Comparison of ENCODE assay signal across 17 cellular contexts in genomic region chr7:140369294-140369693, GRCh38. TPM values are rescaled to one million over a fixed set of nuclear protein-coding genes. Genes with fewer than 3 reads are reported as not detected.
DNase-seq lines count a peak whose midpoint lies in the region; ATAC-seq, FAIRE-seq and TF ChIP-seq lines count a peak whose summit lies in the region.
"Had no signal": no experiment of that assay in that cellular context is flagged by ENCODE, and none has a peak within 500 bp of the region (broad histone marks: within the 10 kb centered on the region; RNA-seq: fewer than 3 reads in every experiment).

No MANE protein-coding gene starts in this region.

- in situ Hi-C loops in HepG2 (cut with HindIII; ENCODE audit: extremely low pct_ligation_motif_present, low pct_unique_long_range_greater_than_20kb), result no loop called here

- H3K9me3 Mint-ChIP-seq in activated T-helper 1 cell treated with anti-CD3 and anti-CD28 coated beads, Interleukin-12 subunit alpha, Interleukin-12 subunit beta, Interleukin-2, Interleukin-4 antibody, amounts not matched to agents 30 ng/mL and 10 ng/mL and 1 ng/mL, durations not matched to agents 14 hours and 24 hours and 36 hours, result no peaks in the 10 kb centered on the region
- H3K9me3 Mint-ChIP-seq in endodermal cell, result peaks cover under 1% of the 10 kb centered on the region
- H3K9me3 Mint-ChIP-seq in effector memory CD8-positive, alpha-beta T cell, result no peaks in the 10 kb centered on the region
- H3K9me3 Mint-ChIP-seq: CD8-positive, alpha-beta T cell; H9 had no signal

- no peak for ATAC-seq in HepG2
- no peak for ATAC-seq in right lobe of liver
- ATAC-seq in effector memory CD8-positive, alpha-beta T cell (replicated peaks), result no peak
- ATAC-seq in HG03108 (IDR thresholded peaks at IDR 0.05; ENCODE audit: unreplicated experiment), result no peak
- ATAC-seq: CD8-positive, alpha-beta T cell had no signal

- H3K27me3 ChIP-seq in HepG2 (ENCODE audit: control insufficient read depth in 1 of 2, insufficient read depth in 2 of 2, low read length in 2 of 2) (no peaks in the 10 kb centered on the region; a peak in 1 of 5 replicates), right lobe of liver (no peaks in the 10 kb centered on the region), endodermal cell (ENCODE audit: control insufficient read depth, insufficient read depth, low read length, poor library complexity, severe bottlenecking) (no peaks in the 10 kb centered on the region)

- WGBS in HepG2 (ENCODE audit: low lambda C conversion rate), result 97% methylated on average over 4 of the region's 4 CpGs
- WGBS in right lobe of liver (ENCODE audit: insufficient coverage, low coverage, low lambda C conversion rate, missing lambda C conversion rate), result 93% methylated on average over 4 of the region's 4 CpGs
- 83 to 89% methylated on average over 1 to 4 of the region's 4 CpGs for WGBS in endodermal cell (ENCODE audit: insufficient coverage in 1 of 2, insufficient read length in 1 of 2), 2 experiments

- H3K4me2 ChIP-seq in HepG2 (ENCODE audit: low read depth, low read length), result no peak overlapping the region

- peaks cover 0 to 1% of the 10 kb centered on the region in 2 experiments; a peak in 2 of 5 replicates for H3K36me3 ChIP-seq in HepG2 (replicated peaks in 1 of 2; ENCODE audit: control insufficient read depth in 1 of 2, insufficient read depth in 2 of 2, low read length in 2 of 2)
- H3K36me3 ChIP-seq in right lobe of liver, result peaks cover 0 to 2% (median 0%) of the 10 kb centered on the region in 4 donors
- H3K36me3 ChIP-seq in endodermal cell (ENCODE audit: control insufficient read depth, insufficient read depth, low read length), result peaks cover 29% of the 10 kb centered on the region

- H3K27me3 Mint-ChIP-seq in activated T-helper 1 cell treated with anti-CD3 and anti-CD28 coated beads, Interleukin-12 subunit alpha, Interleukin-12 subunit beta, Interleukin-2, Interleukin-4 antibody, amounts not matched to agents 30 ng/mL and 10 ng/mL and 1 ng/mL, durations not matched to agents 14 hours and 24 hours and 36 hours (ENCODE audit: insufficient read depth), result no peaks in the 10 kb centered on the region
- H3K27me3 Mint-ChIP-seq in endodermal cell (ENCODE audit: insufficient read depth), result no peaks in the 10 kb centered on the region
- no peaks in the 10 kb centered on the region for H3K27me3 Mint-ChIP-seq in effector memory CD8-positive, alpha-beta T cell

- H3K4me3 Mint-ChIP-seq in activated T-helper 1 cell treated with anti-CD3 and anti-CD28 coated beads, Interleukin-12 subunit alpha, Interleukin-12 subunit beta, Interleukin-2, Interleukin-4 antibody, amounts not matched to agents 30 ng/mL and 10 ng/mL and 1 ng/mL, durations not matched to agents 14 hours and 24 hours and 36 hours, result no peak overlapping the region
- no peak overlapping the region for H3K4me3 Mint-ChIP-seq in endodermal cell
- no peak overlapping the region for H3K4me3 Mint-ChIP-seq in effector memory CD8-positive, alpha-beta T cell
- H3K4me3 Mint-ChIP-seq: CD14-positive monocyte; CD8-positive, alpha-beta T cell; H9 had no signal

- peaks cover 47% of the 10 kb centered on the region for H3K4me1 Mint-ChIP-seq in activated T-helper 1 cell treated with anti-CD3 and anti-CD28 coated beads, Interleukin-12 subunit alpha, Interleukin-12 subunit beta, Interleukin-2, Interleukin-4 antibody, amounts not matched to agents 30 ng/mL and 10 ng/mL and 1 ng/mL, durations not matched to agents 14 hours and 24 hours and 36 hours (ENCODE audit: low read depth)
- peaks cover 11% of the 10 kb centered on the region for H3K4me1 Mint-ChIP-seq in endodermal cell
- H3K4me1 Mint-ChIP-seq in effector memory CD8-positive, alpha-beta T cell (ENCODE audit: low read depth in 2 of 2), result peaks cover 0 to 2% of the 10 kb centered on the region in 2 donors

- CTCF ChIA-PET in HepG2 (lab: Yijun Ruan, JAX; ENCODE audit: low intra/inter-chr PET ratio, low total read pairs), result no interaction called here

- POLR2A ChIA-PET in HepG2 (lab: Yijun Ruan, JAX), result no interaction called here

- H3K9ac ChIP-seq in HepG2 (ENCODE audit: insufficient read depth, low read depth, low read length) (no peak overlapping the region), endodermal cell (ENCODE audit: extremely low read depth, low read length, poor library complexity, severe bottlenecking) (no peak overlapping the region)

- H2AFZ ChIP-seq in HepG2 (ENCODE audit: low read length), result no peak overlapping the region

- H3K27ac ChIP-seq in HepG2 (ENCODE audit: extremely low read length, insufficient read depth, low read length), result no peak overlapping the region
- H3K27ac ChIP-seq in right lobe of liver, result no peak overlapping the region
- H3K27ac ChIP-seq in endodermal cell (ENCODE audit: low read depth, low read length), result no peak overlapping the region

- TF ChIP-seq RAD21 in HepG2 (CRISPR knock-in tag; IDR thresholded peaks at IDR 0.05), result no peak

- DNase-seq in HepG2 (ENCODE audit: low spot score) (no peak), right lobe of liver (no peak), endodermal cell (no peak)
- DNase-seq in activated T-helper 1 cell treated with anti-CD3 and anti-CD28 coated beads, Interleukin-12 subunit alpha, Interleukin-12 subunit beta, Interleukin-2, Interleukin-4 antibody, amounts not matched to agents 30 ng/mL and 10 ng/mL and 1 ng/mL, durations not matched to agents 14 hours and 24 hours and 36 hours (ENCODE audit: low spot score), result no peak
- DNase-seq in effector memory CD8-positive, alpha-beta T cell, result no peak
- DNase-seq: CD8-positive, alpha-beta T cell; COR-L47; DND-41; GDM1; GOT3; H9 had no signal

- no peaks in the 10 kb centered on the region for H3K4me1 ChIP-seq in HepG2 (ENCODE audit: insufficient read depth, low read length)
- no peaks in the 10 kb centered on the region for H3K4me1 ChIP-seq in right lobe of liver
- no peaks in the 10 kb centered on the region for H3K4me1 ChIP-seq in endodermal cell (ENCODE audit: control insufficient read depth, insufficient read depth, low read length)

- FAIRE-seq in HepG2 (lab: Jason Lieb, UNC), result no peak
- FAIRE-seq: GM12892 had no signal

- TF ChIP-seq EP300 in HepG2 (IDR thresholded peaks at IDR 0.05; ENCODE audit: low read depth in 2 of 2, low read length in 2 of 2), result no peak
- TF ChIP-seq EP300 in HepG2 (CRISPR knock-in tag; IDR thresholded peaks at IDR 0.05; ENCODE audit: borderline replicate concordance), result no peak

- no peak for TF ChIP-seq POLR2A in HepG2 (IDR thresholded peaks at IDR 0.05; ENCODE audit: insufficient read depth in 1 of 2, low read depth in 2 of 2, low read length in 2 of 2)
- TF ChIP-seq POLR2A in right lobe of liver (IDR thresholded peaks at IDR 0.05), result no peak

- no peaks in the 10 kb centered on the region for H3K79me2 ChIP-seq in HepG2 (ENCODE audit: insufficient read depth, low read length)

- peaks cover 40% of the 10 kb centered on the region for H3K36me3 Mint-ChIP-seq in activated T-helper 1 cell treated with anti-CD3 and anti-CD28 coated beads, Interleukin-12 subunit alpha, Interleukin-12 subunit beta, Interleukin-2, Interleukin-4 antibody, amounts not matched to agents 30 ng/mL and 10 ng/mL and 1 ng/mL, durations not matched to agents 14 hours and 24 hours and 36 hours (ENCODE audit: low read depth)
- peaks cover 50% of the 10 kb centered on the region for H3K36me3 Mint-ChIP-seq in endodermal cell (ENCODE audit: low read depth)
- peaks cover 26% of the 10 kb centered on the region for H3K36me3 Mint-ChIP-seq in effector memory CD8-positive, alpha-beta T cell (ENCODE audit: insufficient read depth)

- peak overlapping the region; percentile 73 for H3K27ac Mint-ChIP-seq in activated T-helper 1 cell treated with anti-CD3 and anti-CD28 coated beads, Interleukin-12 subunit alpha, Interleukin-12 subunit beta, Interleukin-2, Interleukin-4 antibody, amounts not matched to agents 30 ng/mL and 10 ng/mL and 1 ng/mL, durations not matched to agents 14 hours and 24 hours and 36 hours
- peak overlapping the region; percentile 4 for H3K27ac Mint-ChIP-seq in endodermal cell
- H3K27ac Mint-ChIP-seq in effector memory CD8-positive, alpha-beta T cell, result peak overlapping the region in 1 of 2 donors; percentile 70
- H3K27ac Mint-ChIP-seq: CD14-positive monocyte; CD8-positive, alpha-beta T cell had no signal

- no peaks in the 10 kb centered on the region for H4K20me1 ChIP-seq in HepG2 (ENCODE audit: insufficient read depth, low read length)

- H3K4me3 ChIP-seq in HepG2 (replicated peaks in 1 of 3; ENCODE audit: insufficient read depth in 1 of 3, low read depth in 2 of 3, low read length in 3 of 3) (no peak overlapping the region), right lobe of liver (no peak overlapping the region), endodermal cell (ENCODE audit: low read length) (no peak overlapping the region)

- no TSS peak for BruUV-seq in HepG2 (replicated peaks; lab: Mats Ljungman, UMichigan)

- H3K9me3 ChIP-seq in HepG2 (ENCODE audit: low read length) (no peaks in the 10 kb centered on the region), right lobe of liver (no peaks in the 10 kb centered on the region), endodermal cell (ENCODE audit: control insufficient read depth, low read length) (no peaks in the 10 kb centered on the region)

- intact Hi-C loops in HepG2 (cut with micrococcal nuclease; ENCODE audit: unreplicated experiment) (no loop called here), right lobe of liver (cut with DNase I) (no loop called here)
- intact Hi-C loops in activated T-helper 1 cell treated with anti-CD3 and anti-CD28 coated beads, Interleukin-12 subunit alpha, Interleukin-12 subunit beta, Interleukin-2, Interleukin-4 antibody, amounts not matched to agents 30 ng/mL and 10 ng/mL and 1 ng/mL, durations not matched to agents 14 hours and 24 hours and 36 hours (cut with micrococcal nuclease), result no loop called here

- TF ChIP-seq CTCF in HepG2 (CRISPR knock-in tag; IDR thresholded peaks at IDR 0.05), result no peak
- no peak for TF ChIP-seq CTCF in right lobe of liver (IDR thresholded peaks at IDR 0.05)
- TF ChIP-seq CTCF in endodermal cell (conservative IDR thresholded peaks at IDR 0.05), result no peak

RNA-seq across cellular contexts. Expression of gene SLC37A3, which starts 29.0 kb away (rescaled TPM):
- total RNA-seq in HepG2 (2016; rRNA removed; fragmentation: Illumina TruSeq; extraction: Trizol) (12.9 and 21.3 TPM in 2 replicates), right lobe of liver (10 to 100 TPM in 4 of 6 experiments, 1 to 10 TPM in 2; 9.5 to 22.2 (median 13.6) TPM), endodermal cell (10 to 100 TPM; 55.4 to 60.5 TPM)
- 19.8 and 21.8 TPM in 2 replicates for total RNA-seq in HepG2 (2016; cell fraction: cytosol; rRNA removed; fragmentation: Illumina TruSeq; extraction: Trizol; ENCODE audit: low read depth)
- 12.2 and 20.5 TPM in 2 replicates for total RNA-seq in HepG2 (2016; cell fraction: insoluble cytoplasmic fraction; rRNA removed; fragmentation: Illumina TruSeq; extraction: Trizol)
- 13.9 and 15.8 TPM in 2 replicates for total RNA-seq in HepG2 (2016; cell fraction: membrane; rRNA removed; fragmentation: Illumina TruSeq; extraction: Trizol)
- 31.8 and 37.4 TPM in 2 replicates for total RNA-seq in HepG2 (2016; cell fraction: nucleus; rRNA removed; fragmentation: Illumina TruSeq; extraction: Trizol)
- 27.9 and 32.6 TPM in 2 replicates for polyA plus RNA-seq in HepG2 (2011; rRNA removed)
- polyA plus RNA-seq in HepG2 (2011; cell fraction: cytosol; rRNA removed), result 16.9 and 20.1 TPM in 2 replicates
- polyA plus RNA-seq in HepG2 (2011; cell fraction: nucleus; rRNA removed), result 82.0 and 99.8 TPM in 2 replicates
- polyA plus RNA-seq in HepG2 (2012), result 14.2 and 17.0 TPM in 2 replicates
- polyA plus RNA-seq in HepG2 (2016; cell fraction: cytosol; fragmentation: Illumina TruSeq; extraction: Trizol; ENCODE audit: low read depth), result 1.5 and 1.9 TPM in 2 replicates
- polyA plus RNA-seq in HepG2 (2016; cell fraction: insoluble cytoplasmic fraction; fragmentation: Illumina TruSeq; extraction: Trizol; ENCODE audit: low read depth), result 8.7 and 11.0 TPM in 2 replicates
- 4.4 and 5.6 TPM in 2 replicates for polyA plus RNA-seq in HepG2 (2016; cell fraction: membrane; fragmentation: Illumina TruSeq; extraction: Trizol; ENCODE audit: low read depth)
- polyA plus RNA-seq in HepG2 (2016; cell fraction: nucleus; fragmentation: Illumina TruSeq; extraction: Trizol; ENCODE audit: insufficient read depth, low read depth), result 43.1 and 47.8 TPM in 2 replicates
- 37.2 and 46.0 TPM in 2 replicates for polyA minus RNA-seq in HepG2 (2011; rRNA and poly(A)+ RNA removed; ENCODE audit: low replicate concordance)
- 14.3 and 15.8 TPM in 2 replicates for polyA minus RNA-seq in HepG2 (2011; cell fraction: cytosol; rRNA and poly(A)+ RNA removed)
- 61.8 and 62.4 TPM in 2 replicates for polyA minus RNA-seq in HepG2 (2011; cell fraction: nucleus; rRNA and poly(A)+ RNA removed)
- 169 and 171 TPM in 2 replicates for total RNA-seq in activated T-helper 1 cell treated with anti-CD3 and anti-CD28 coated beads, Interleukin-12 subunit alpha, Interleukin-12 subunit beta, Interleukin-2, Interleukin-4 antibody, amounts not matched to agents 30 ng/mL and 10 ng/mL and 1 ng/mL, durations not matched to agents 14 hours and 24 hours and 36 hours
- polyA plus RNA-seq in endodermal cell (2013, experiment 1 of 2), result 59.6 TPM
- polyA plus RNA-seq in endodermal cell (2013, experiment 2 of 2), result 57.5 TPM

RNA-seq across cellular contexts. Expression of gene RAB19, which starts 34.6 kb away (rescaled TPM):
- 0.31 and 0.36 TPM in 2 replicates for total RNA-seq in HepG2 (2016; rRNA removed; fragmentation: Illumina TruSeq; extraction: Trizol)
- not detected in 2 replicates for total RNA-seq in HepG2 (2016; cell fraction: cytosol; rRNA removed; fragmentation: Illumina TruSeq; extraction: Trizol; ENCODE audit: low read depth)
- total RNA-seq in HepG2 (2016; cell fraction: insoluble cytoplasmic fraction; rRNA removed; fragmentation: Illumina TruSeq; extraction: Trizol), result 0.19 and 0.45 TPM in 2 replicates
- 0.28 TPM in 1 of 2 replicates, not detected in the other for total RNA-seq in HepG2 (2016; cell fraction: membrane; rRNA removed; fragmentation: Illumina TruSeq; extraction: Trizol)
- total RNA-seq in HepG2 (2016; cell fraction: nucleus; rRNA removed; fragmentation: Illumina TruSeq; extraction: Trizol), result not detected in 2 replicates
- polyA plus RNA-seq in HepG2 (2011; rRNA removed), result not detected in 2 replicates
- not detected in 2 replicates for polyA plus RNA-seq in HepG2 (2011; cell fraction: cytosol; rRNA removed)
- polyA plus RNA-seq in HepG2 (2011; cell fraction: nucleus; rRNA removed), result not detected in 2 replicates
- polyA plus RNA-seq in HepG2 (2012), result not detected in 2 replicates
- not detected in 2 replicates for polyA plus RNA-seq in HepG2 (2016; cell fraction: cytosol; fragmentation: Illumina TruSeq; extraction: Trizol; ENCODE audit: low read depth)
- not detected in 2 replicates for polyA plus RNA-seq in HepG2 (2016; cell fraction: insoluble cytoplasmic fraction; fragmentation: Illumina TruSeq; extraction: Trizol; ENCODE audit: low read depth)
- polyA plus RNA-seq in HepG2 (2016; cell fraction: membrane; fragmentation: Illumina TruSeq; extraction: Trizol; ENCODE audit: low read depth), result not detected in 2 replicates
- polyA plus RNA-seq in HepG2 (2016; cell fraction: nucleus; fragmentation: Illumina TruSeq; extraction: Trizol; ENCODE audit: insufficient read depth, low read depth), result not detected in 2 replicates
- not detected in 2 replicates for polyA minus RNA-seq in HepG2 (2011; rRNA and poly(A)+ RNA removed; ENCODE audit: low replicate concordance)
- polyA minus RNA-seq in HepG2 (2011; cell fraction: cytosol; rRNA and poly(A)+ RNA removed), result not detected in 2 replicates
- polyA minus RNA-seq in HepG2 (2011; cell fraction: nucleus; rRNA and poly(A)+ RNA removed), result not detected in 2 replicates
- 1 to 10 TPM in 1 of 6 experiments, under 1 TPM in 1, not detected in 4; 0.27 to 1.0 TPM for total RNA-seq in right lobe of liver
- 23.9 and 27.0 TPM in 2 replicates for total RNA-seq in activated T-helper 1 cell treated with anti-CD3 and anti-CD28 coated beads, Interleukin-12 subunit alpha, Interleukin-12 subunit beta, Interleukin-2, Interleukin-4 antibody, amounts not matched to agents 30 ng/mL and 10 ng/mL and 1 ng/mL, durations not matched to agents 14 hours and 24 hours and 36 hours
- total RNA-seq in endodermal cell, result 1 to 10 TPM; 5.1 to 5.7 TPM
- not detected for polyA plus RNA-seq in endodermal cell (2013, experiment 1 of 2)
- polyA plus RNA-seq in endodermal cell (2013, experiment 2 of 2), result not detected
- total RNA-seq: A673, HT1080 had no signal
- polyA plus RNA-seq: BJ, CD14-positive monocyte had no signal
